ENCODE assay signal across 15 cellular contexts in the genomic region with DNA sequence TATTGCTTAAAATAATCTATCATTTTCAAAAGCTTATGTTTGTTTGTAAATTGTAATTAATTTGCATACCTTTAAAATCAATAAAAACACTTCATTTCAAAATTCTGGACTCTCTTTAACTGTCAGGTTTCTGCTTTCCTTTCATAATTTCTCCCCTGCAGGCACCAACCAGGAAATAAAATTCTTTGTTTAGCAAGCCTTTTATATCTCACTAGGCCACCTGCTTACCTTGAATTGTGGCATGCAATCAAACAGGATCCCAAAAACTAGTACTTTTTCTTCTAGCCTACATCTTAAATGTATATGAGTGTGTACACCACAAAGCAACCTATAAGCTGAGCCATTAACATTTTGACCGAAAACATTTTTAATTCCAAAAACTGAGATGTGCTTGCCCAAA.
DNase-seq lines count a peak whose midpoint lies in the region; ATAC-seq and TF ChIP-seq lines count a peak whose summit lies in the region.
"Had no signal": no experiment of that assay in that cellular context is flagged by ENCODE, and none has a peak within 500 bp of the region (broad histone marks: within the 10 kb centered on the region; RNA-seq: fewer than 3 reads in every experiment).

No MANE protein-coding gene starts in this region.

- TF ChIP-seq CTCF in omental fat pad (IDR thresholded peaks at IDR 0.05) = no peak

- no peak for ATAC-seq in HG02938 (IDR thresholded peaks at IDR 0.05; ENCODE audit: unreplicated experiment)
- ATAC-seq in omental fat pad (ENCODE audit: low FRiP score) = no peak
- ATAC-seq: A549, Right ventricle myocardium inferior had no signal

- peak; percentile 30 for DNase-seq in COR-L47 (lab: John Stamatoyannopoulos, UW)
- peak; percentile 47 for DNase-seq in DMS53 (lab: John Stamatoyannopoulos, UW)
- DNase-seq in NCI-H2081 treated with DMSO at 0.1 percent for 48 hours (lab: John Stamatoyannopoulos, UW) = peak; percentile 54
- DNase-seq in NCI-H774 (lab: John Stamatoyannopoulos, UW) = peak; percentile 33
- DNase-seq in DMS 273 treated with DMSO at 0.1 percent for 48 hours (lab: John Stamatoyannopoulos, UW) = no peak
- no peak for DNase-seq in omental fat pad (ENCODE audit: low spot score)
- DNase-seq: Kasumi-1, NCI-H1436, NCI-H2171, NCI-H446 treated with DMSO at 0.1 percent for 48 hours, NCI-H526 treated with DMSO at 0.1 percent for 48 hours, T-helper 1 cell had no signal

Comparison
In these comparisons a context has a peak if more than half of its experiments do, and no peak if none do; other contexts are left out.
1. DNase-seq: peak in COR-L47 (single experiment), DMS53 (single experiment), NCI-H2081 treated with DMSO at 0.1 percent for 48 hours (single experiment) and NCI-H774 (single experiment); none in DMS 273 treated with DMSO at 0.1 percent for 48 hours (single experiment) and omental fat pad (single experiment).